In the genomic region with DNA sequence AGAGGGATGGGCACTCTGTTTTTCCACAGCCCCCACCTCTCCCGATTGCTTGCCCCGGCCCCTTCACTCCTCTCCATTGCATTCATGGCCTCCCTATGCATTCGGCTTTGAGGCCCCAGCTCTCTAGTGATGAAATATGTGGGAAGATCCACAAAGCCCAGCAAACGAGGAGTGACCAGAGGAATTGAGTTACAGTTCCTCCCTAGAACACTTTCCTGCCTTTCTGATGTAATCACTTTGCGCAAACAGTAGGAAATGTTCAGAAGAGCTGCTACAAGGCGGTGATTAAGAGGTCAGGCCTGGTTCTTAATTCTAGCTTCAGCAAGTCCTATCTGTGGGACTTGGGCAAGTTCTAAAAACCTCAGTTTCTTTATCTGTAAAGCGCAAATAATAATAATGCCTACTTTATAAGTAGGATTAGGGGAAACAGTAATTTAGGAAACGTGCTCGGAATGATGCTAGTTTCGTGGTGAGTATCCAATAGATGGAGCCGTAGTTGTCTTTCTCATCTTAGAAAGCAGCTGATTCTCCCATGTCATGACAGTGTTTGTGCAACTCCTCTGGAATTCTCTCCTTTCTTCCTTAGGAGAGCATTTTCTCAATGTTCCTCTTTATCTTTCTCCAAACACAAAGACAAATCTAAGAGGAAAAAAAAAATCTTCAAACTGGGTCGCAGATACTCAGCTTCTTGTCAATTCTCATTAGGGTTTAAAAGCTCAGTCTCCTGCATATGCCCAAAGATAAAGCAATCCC, we compare ENCODE assay signal across 1 cellular context.
TF ChIP-seq lines count a peak whose summit lies in the region.

No MANE protein-coding gene starts in this region.

TF ChIP-seq in GM23338, 12 proteins besides CTCF, POLR2A, EP300 and RAD21:
- TF ChIP-seq STAT1 (IDR thresholded peaks at IDR 0.05; ENCODE audit: unreplicated experiment) (no peak), NANOG (IDR thresholded peaks at IDR 0.05; ENCODE audit: borderline replicate concordance) (no peak), ZNF114 (CRISPR knock-in tag; IDR thresholded peaks at IDR 0.05) (no peak), ZNF331 (CRISPR knock-in tag; IDR thresholded peaks at IDR 0.05; ENCODE audit: low read depth) (no peak), EZH2 (IDR thresholded peaks at IDR 0.05; ENCODE audit: low read depth, unreplicated experiment) (no peak), POLR2AphosphoS5 (IDR thresholded peaks at IDR 0.05; ENCODE audit: low read depth) (no peak), EZH2phosphoT487 (IDR thresholded peaks at IDR 0.05; ENCODE audit: unreplicated experiment) (no peak), CREB1 (CRISPR knock-in tag; IDR thresholded peaks at IDR 0.05; ENCODE audit: low read depth) (no peak), JUNB (IDR thresholded peaks at IDR 0.05; ENCODE audit: unreplicated experiment) (no peak)
- TF ChIP-seq, protein P1, sequence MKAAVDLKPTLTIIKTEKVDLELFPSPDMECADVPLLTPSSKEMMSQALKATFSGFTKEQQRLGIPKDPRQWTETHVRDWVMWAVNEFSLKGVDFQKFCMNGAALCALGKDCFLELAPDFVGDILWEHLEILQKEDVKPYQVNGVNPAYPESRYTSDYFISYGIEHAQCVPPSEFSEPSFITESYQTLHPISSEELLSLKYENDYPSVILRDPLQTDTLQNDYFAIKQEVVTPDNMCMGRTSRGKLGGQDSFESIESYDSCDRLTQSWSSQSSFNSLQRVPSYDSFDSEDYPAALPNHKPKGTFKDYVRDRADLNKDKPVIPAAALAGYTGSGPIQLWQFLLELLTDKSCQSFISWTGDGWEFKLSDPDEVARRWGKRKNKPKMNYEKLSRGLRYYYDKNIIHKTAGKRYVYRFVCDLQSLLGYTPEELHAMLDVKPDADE (IDR thresholded peaks at IDR 0.05) = no peak
- TF ChIP-seq, protein P2, sequence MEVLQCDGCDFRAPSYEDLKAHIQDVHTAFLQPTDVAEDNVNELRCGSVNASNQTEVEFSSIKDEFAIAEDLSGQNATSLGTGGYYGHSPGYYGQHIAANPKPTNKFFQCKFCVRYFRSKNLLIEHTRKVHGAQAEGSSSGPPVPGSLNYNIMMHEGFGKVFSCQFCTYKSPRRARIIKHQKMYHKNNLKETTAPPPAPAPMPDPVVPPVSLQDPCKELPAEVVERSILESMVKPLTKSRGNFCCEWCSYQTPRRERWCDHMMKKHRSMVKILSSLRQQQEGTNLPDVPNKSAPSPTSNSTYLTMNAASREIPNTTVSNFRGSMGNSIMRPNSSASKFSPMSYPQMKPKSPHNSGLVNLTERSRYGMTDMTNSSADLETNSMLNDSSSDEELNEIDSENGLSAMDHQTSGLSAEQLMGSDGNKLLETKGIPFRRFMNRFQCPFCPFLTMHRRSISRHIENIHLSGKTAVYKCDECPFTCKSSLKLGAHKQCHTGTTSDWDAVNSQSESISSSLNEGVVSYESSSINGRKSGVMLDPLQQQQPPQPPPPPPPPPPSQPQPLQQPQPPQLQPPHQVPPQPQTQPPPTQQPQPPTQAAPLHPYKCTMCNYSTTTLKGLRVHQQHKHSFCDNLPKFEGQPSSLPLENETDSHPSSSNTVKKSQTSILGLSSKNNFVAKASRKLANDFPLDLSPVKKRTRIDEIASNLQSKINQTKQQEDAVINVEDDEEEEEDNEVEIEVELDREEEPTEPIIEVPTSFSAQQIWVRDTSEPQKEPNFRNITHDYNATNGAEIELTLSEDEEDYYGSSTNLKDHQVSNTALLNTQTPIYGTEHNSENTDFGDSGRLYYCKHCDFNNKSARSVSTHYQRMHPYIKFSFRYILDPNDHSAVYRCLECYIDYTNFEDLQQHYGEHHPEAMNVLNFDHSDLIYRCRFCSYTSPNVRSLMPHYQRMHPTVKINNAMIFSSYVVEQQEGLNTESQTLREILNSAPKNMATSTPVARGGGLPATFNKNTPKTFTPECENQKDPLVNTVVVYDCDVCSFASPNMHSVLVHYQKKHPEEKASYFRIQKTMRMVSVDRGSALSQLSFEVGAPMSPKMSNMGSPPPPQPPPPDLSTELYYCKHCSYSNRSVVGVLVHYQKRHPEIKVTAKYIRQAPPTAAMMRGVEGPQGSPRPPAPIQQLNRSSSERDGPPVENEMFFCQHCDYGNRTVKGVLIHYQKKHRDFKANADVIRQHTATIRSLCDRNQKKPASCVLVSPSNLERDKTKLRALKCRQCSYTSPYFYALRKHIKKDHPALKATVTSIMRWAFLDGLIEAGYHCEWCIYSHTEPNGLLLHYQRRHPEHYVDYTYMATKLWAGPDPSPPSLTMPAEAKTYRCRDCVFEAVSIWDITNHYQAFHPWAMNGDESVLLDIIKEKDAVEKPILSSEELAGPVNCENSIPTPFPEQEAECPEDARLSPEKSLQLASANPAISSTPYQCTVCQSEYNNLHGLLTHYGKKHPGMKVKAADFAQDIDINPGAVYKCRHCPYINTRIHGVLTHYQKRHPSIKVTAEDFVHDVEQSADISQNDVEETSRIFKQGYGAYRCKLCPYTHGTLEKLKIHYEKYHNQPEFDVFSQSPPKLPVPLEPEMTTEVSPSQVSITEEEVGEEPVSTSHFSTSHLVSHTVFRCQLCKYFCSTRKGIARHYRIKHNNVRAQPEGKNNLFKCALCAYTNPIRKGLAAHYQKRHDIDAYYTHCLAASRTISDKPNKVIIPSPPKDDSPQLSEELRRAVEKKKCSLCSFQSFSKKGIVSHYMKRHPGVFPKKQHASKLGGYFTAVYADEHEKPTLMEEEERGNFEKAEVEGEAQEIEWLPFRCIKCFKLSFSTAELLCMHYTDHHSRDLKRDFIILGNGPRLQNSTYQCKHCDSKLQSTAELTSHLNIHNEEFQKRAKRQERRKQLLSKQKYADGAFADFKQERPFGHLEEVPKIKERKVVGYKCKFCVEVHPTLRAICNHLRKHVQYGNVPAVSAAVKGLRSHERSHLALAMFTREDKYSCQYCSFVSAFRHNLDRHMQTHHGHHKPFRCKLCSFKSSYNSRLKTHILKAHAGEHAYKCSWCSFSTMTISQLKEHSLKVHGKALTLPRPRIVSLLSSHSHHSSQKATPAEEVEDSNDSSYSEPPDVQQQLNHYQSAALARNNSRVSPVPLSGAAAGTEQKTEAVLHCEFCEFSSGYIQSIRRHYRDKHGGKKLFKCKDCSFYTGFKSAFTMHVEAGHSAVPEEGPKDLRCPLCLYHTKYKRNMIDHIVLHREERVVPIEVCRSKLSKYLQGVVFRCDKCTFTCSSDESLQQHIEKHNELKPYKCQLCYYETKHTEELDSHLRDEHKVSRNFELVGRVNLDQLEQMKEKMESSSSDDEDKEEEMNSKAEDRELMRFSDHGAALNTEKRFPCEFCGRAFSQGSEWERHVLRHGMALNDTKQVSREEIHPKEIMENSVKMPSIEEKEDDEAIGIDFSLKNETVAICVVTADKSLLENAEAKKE (CRISPR knock-in tag; IDR thresholded peaks at IDR 0.05) = no peak
- TF ChIP-seq, protein P3, sequence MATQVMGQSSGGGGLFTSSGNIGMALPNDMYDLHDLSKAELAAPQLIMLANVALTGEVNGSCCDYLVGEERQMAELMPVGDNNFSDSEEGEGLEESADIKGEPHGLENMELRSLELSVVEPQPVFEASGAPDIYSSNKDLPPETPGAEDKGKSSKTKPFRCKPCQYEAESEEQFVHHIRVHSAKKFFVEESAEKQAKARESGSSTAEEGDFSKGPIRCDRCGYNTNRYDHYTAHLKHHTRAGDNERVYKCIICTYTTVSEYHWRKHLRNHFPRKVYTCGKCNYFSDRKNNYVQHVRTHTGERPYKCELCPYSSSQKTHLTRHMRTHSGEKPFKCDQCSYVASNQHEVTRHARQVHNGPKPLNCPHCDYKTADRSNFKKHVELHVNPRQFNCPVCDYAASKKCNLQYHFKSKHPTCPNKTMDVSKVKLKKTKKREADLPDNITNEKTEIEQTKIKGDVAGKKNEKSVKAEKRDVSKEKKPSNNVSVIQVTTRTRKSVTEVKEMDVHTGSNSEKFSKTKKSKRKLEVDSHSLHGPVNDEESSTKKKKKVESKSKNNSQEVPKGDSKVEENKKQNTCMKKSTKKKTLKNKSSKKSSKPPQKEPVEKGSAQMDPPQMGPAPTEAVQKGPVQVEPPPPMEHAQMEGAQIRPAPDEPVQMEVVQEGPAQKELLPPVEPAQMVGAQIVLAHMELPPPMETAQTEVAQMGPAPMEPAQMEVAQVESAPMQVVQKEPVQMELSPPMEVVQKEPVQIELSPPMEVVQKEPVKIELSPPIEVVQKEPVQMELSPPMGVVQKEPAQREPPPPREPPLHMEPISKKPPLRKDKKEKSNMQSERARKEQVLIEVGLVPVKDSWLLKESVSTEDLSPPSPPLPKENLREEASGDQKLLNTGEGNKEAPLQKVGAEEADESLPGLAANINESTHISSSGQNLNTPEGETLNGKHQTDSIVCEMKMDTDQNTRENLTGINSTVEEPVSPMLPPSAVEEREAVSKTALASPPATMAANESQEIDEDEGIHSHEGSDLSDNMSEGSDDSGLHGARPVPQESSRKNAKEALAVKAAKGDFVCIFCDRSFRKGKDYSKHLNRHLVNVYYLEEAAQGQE (IDR thresholded peaks at IDR 0.05; ENCODE audit: unreplicated experiment) = no peak
